Comparison of ENCODE assay signal across 27 cellular contexts in genomic region chr3:32922078-32922477, GRCh38. TPM values are rescaled to one million over a fixed set of nuclear protein-coding genes. Genes with fewer than 3 reads are reported as not detected.
"Had no signal": no experiment of that assay in that cellular context is flagged by ENCODE, and none has a peak within 500 bp of the region (broad histone marks: within the 10 kb centered on the region; RNA-seq: fewer than 3 reads in every experiment).

No MANE protein-coding gene starts in this region.

- FAIRE-seq: kidney had no signal

- H3K4me3 ChIP-seq: colonic mucosa, gastrocnemius medialis, heart left ventricle, hepatocyte, lung, prostate gland, right atrium auricular region, sigmoid colon, stomach, thyroid gland had no signal

- DNase-seq: colonic mucosa; effector CD8-positive, alpha-beta T cell; endodermal cell; foreskin fibroblast; gastrocnemius medialis; heart left ventricle; kidney; natural killer cell; sigmoid colon; stimulated activated CD4-positive, alpha-beta T cell treated with anti-CD3 and anti-CD28 coated beads, Interleukin-2, amount 100 ng/mL, for 24 hours; stimulated activated CD4-positive, alpha-beta T cell treated with anti-CD3 and anti-CD28 coated beads, Interleukin-4, amount 100 ng/mL, for 24 hours; stimulated activated naive CD4-positive, alpha-beta T cell treated with Interleukin-2 at 50 U/mL for 16 hours; stomach; thyroid gland had no signal

- H3K27ac ChIP-seq: colonic mucosa, epithelial cell of prostate, gastrocnemius medialis, heart left ventricle, hepatocyte, neutrophil, parathyroid adenoma, prostate gland, right atrium auricular region, sigmoid colon, stomach, thyroid gland had no signal

- H3K4me1 ChIP-seq: colonic mucosa, gastrocnemius medialis, heart left ventricle, parathyroid adenoma, prostate gland, right atrium auricular region, sigmoid colon, stomach, thyroid gland had no signal

- H3K36me3 ChIP-seq: colonic mucosa, gastrocnemius medialis, heart left ventricle, neutrophil, prostate gland, right atrium auricular region, sigmoid colon, stomach, thyroid gland had no signal

- H3K4me2 ChIP-seq: hepatocyte had no signal

- H2AFZ ChIP-seq: hepatocyte, parathyroid adenoma had no signal

- ATAC-seq: esophagus mucosa; gastrocnemius medialis; heart left ventricle; left lobe of liver; natural killer cell; stimulated activated effector memory CD8-positive, alpha-beta T cell treated with anti-CD3 and anti-CD28 coated beads, Interleukin-12 subunit alpha, Interleukin-12 subunit beta, amount 100 ng/mL, for 72 hours had no signal

- H3K79me2 ChIP-seq: hepatocyte, parathyroid adenoma had no signal

- H3K27me3 ChIP-seq: colonic mucosa, gastrocnemius medialis, hepatocyte, right atrium auricular region, sigmoid colon, stomach, thyroid gland had no signal

- H3K9me3 ChIP-seq: colonic mucosa, gastrocnemius medialis, prostate gland, right atrium auricular region, sigmoid colon, thyroid gland had no signal

- H3K9ac ChIP-seq: parathyroid adenoma had no signal

RNA-seq across cellular contexts. Expression of gene CCR4, which starts 29.4 kb away (rescaled TPM):
- total RNA-seq: skeletal muscle tissue, temporal lobe had no signal
- polyA plus RNA-seq: hepatocyte, neural cell had no signal
